14 cellular contexts compared by ENCODE assay signal in the genomic region with DNA sequence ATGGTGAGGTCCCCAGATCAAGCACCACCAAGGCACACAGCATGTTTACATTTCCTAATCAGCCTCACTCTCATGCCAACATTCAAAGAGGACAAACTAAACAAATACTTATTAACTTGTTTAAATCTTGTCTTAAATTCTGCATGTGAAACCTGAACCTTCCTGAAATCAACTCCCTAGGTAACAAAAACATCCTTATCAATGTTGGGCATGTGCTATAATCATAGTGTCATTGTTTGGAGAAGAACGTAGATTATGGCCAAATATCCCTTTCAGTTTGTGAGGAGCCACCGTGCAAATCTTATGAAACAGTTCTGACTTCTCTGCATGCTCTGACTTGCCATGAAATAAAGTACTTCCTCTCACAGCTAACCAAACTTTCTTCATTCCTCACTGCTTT.
A peak's percentile ranks its signal among the peaks of the same experiment; 100 is the strongest.
DNase-seq lines count a peak whose midpoint lies in the region; TF ChIP-seq lines count a peak whose summit lies in the region.
"Had no signal": no experiment of that assay in that cellular context is flagged by ENCODE, and none has a peak within 500 bp of the region (broad histone marks: within the 10 kb centered on the region; RNA-seq: fewer than 3 reads in every experiment).

No MANE protein-coding gene starts in this region.

- no peak overlapping the region for H2AFZ ChIP-seq in MM.1S (ENCODE audit: low read length)

- H3K9me3 ChIP-seq in MM.1S (replicated peaks; ENCODE audit: insufficient read depth, low read length) = no peaks in the 10 kb centered on the region

- H3K4me2 ChIP-seq in MM.1S (ENCODE audit: low read depth, low read length) = no peak overlapping the region

- peak; percentile 75 for DNase-seq in SIG-M5 treated with dmso at 0.1 percent for 504 hours (lab: John Stamatoyannopoulos, UW; ENCODE audit: unreplicated experiment)
- no peak for DNase-seq in SIG-M5 (lab: John Stamatoyannopoulos, UW)
- peak; percentile 37 for DNase-seq in NCI-H748 treated with DMSO at 0.1 percent for 48 hours (lab: John Stamatoyannopoulos, UW)
- peak; percentile 24 for DNase-seq in choroid plexus epithelial cell (ENCODE audit: low read depth)
- DNase-seq in type B pancreatic cell (ENCODE audit: extremely low spot score, unreplicated experiment) = no peak
- DNase-seq in activated effector memory CD4-positive, alpha-beta T cell treated with anti-CD3 and anti-CD28 coated beads, Interleukin-2, amount 50 U/mL, for 16 hours = no peak
- DNase-seq in NCI-H345 treated with DMSO at 0.1 percent for 48 hours (lab: John Stamatoyannopoulos, UW; ENCODE audit: unreplicated experiment) = no peak
- no peak for DNase-seq in MM.1S
- DNase-seq: activated CD8-positive, alpha-beta T cell treated with anti-CD3 and anti-CD28 coated beads for 36 hours; CD4-positive, alpha-beta T cell; gastrocnemius medialis; nephron progenitor cell; substantia nigra had no signal

- TF ChIP-seq CTCF in choroid plexus epithelial cell (conservative IDR thresholded peaks at IDR 0.05; ENCODE audit: low read depth, low read length) (no peak), type B pancreatic cell (conservative IDR thresholded peaks at IDR 0.05) (no peak), MM.1S (IDR thresholded peaks at IDR 0.05; ENCODE audit: low read length) (no peak)

- H3K79me2 ChIP-seq in MM.1S (ENCODE audit: low read length) = no peaks in the 10 kb centered on the region

- peak overlapping the region; percentile 54 for H3K27ac Mint-ChIP-seq in type B pancreatic cell
- H3K27ac Mint-ChIP-seq: activated CD8-positive, alpha-beta T cell treated with anti-CD3 and anti-CD28 coated beads for 36 hours; activated T-helper 2 cell treated with anti-CD3 and anti-CD28 coated beads, Interferon-gamma antibody, Interleukin-2, Interleukin-4, amounts not matched to agents 10 μg/mL and 5 μg/mL and 100 μg/mL, durations not matched to agents 14 hours and 24 hours and 36 hours; CD4-positive, alpha-beta T cell; nephron progenitor cell had no signal

- peaks cover 3% of the 10 kb centered on the region for H3K9me3 Mint-ChIP-seq in type B pancreatic cell
- H3K9me3 Mint-ChIP-seq: activated CD8-positive, alpha-beta T cell treated with anti-CD3 and anti-CD28 coated beads for 36 hours; activated T-helper 2 cell treated with anti-CD3 and anti-CD28 coated beads, Interferon-gamma antibody, Interleukin-2, Interleukin-4, amounts not matched to agents 10 μg/mL and 5 μg/mL and 100 μg/mL, durations not matched to agents 14 hours and 24 hours and 36 hours had no signal

- H3F3A ChIP-seq in MM.1S (ENCODE audit: insufficient read depth, low read length) = no peaks in the 10 kb centered on the region

- no peaks in the 10 kb centered on the region for H4K20me1 ChIP-seq in MM.1S (ENCODE audit: insufficient read depth, low read length)

- H3K27me3 Mint-ChIP-seq in type B pancreatic cell = no peaks in the 10 kb centered on the region
- H3K27me3 Mint-ChIP-seq: activated CD8-positive, alpha-beta T cell treated with anti-CD3 and anti-CD28 coated beads for 36 hours; CD4-positive, alpha-beta T cell had no signal

- H3K4me3 ChIP-seq in choroid plexus epithelial cell (ENCODE audit: low read depth, low read length) (no peak overlapping the region), MM.1S (ENCODE audit: low read length) (no peak overlapping the region)
- H3K4me3 ChIP-seq: gastrocnemius medialis had no signal

- H3K36me3 Mint-ChIP-seq in type B pancreatic cell = no peaks in the 10 kb centered on the region

- H3K9me2 ChIP-seq in MM.1S (replicated peaks; ENCODE audit: insufficient read depth, low read length) = no peaks in the 10 kb centered on the region

- H3K4me3 Mint-ChIP-seq in type B pancreatic cell = peak overlapping the region; percentile 37
- H3K4me3 Mint-ChIP-seq: activated CD8-positive, alpha-beta T cell treated with anti-CD3 and anti-CD28 coated beads for 36 hours; CD4-positive, alpha-beta T cell; nephron progenitor cell had no signal

- H3K4me1 Mint-ChIP-seq in type B pancreatic cell (ENCODE audit: unreplicated experiment) = no peaks in the 10 kb centered on the region
- H3K4me1 Mint-ChIP-seq: nephron progenitor cell had no signal

- H3K9ac ChIP-seq in MM.1S (ENCODE audit: low read length) = no peak overlapping the region

- H3K4me1 ChIP-seq in MM.1S (ENCODE audit: low read length) = no peaks in the 10 kb centered on the region
- H3K4me1 ChIP-seq: gastrocnemius medialis had no signal

- no peaks in the 10 kb centered on the region for H3K27me3 ChIP-seq in MM.1S (replicated peaks; ENCODE audit: insufficient read depth, low read length)
- H3K27me3 ChIP-seq: gastrocnemius medialis had no signal

- no peak overlapping the region for H3K27ac ChIP-seq in MM.1S (ENCODE audit: low read length)
- H3K27ac ChIP-seq: gastrocnemius medialis had no signal

- no peaks in the 10 kb centered on the region for H3K36me3 ChIP-seq in MM.1S (replicated peaks; ENCODE audit: insufficient read depth, low read length)
- H3K36me3 ChIP-seq: gastrocnemius medialis had no signal

Comparison
In these comparisons a context has a peak if more than half of its experiments do, and no peak if none do; other contexts are left out.
1. DNase-seq: peak in SIG-M5 treated with dmso at 0.1 percent for 504 hours (single experiment), NCI-H748 treated with DMSO at 0.1 percent for 48 hours (single experiment) and choroid plexus epithelial cell (single experiment); none in SIG-M5 (single experiment), type B pancreatic cell (single experiment), activated effector memory CD4-positive, alpha-beta T cell treated with anti-CD3 and anti-CD28 coated beads, Interleukin-2, amount 50 U/mL, for 16 hours (single experiment), NCI-H345 treated with DMSO at 0.1 percent for 48 hours (single experiment) and MM.1S (single experiment).